ENCODE assay signal across 18 cellular contexts in the genomic region with DNA sequence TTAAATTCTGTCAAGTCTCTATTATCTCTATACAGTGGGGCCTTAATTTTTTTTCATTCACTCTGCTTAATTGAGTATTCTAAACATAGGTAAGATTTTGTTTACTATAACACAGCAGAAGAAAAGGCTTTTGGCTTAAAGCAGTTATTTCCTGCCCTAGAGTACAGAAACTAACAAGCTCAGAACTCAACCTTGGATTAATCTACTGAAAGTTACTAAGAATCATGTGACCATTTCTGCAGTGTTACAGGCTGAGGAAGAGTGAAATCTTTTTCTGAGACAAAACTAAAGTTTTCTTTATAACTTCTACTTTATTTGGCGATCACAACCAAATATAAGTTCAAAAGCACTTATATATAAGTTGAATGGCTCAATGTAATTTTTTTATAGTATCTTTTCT.
"Had no signal": no experiment of that assay in that cellular context is flagged by ENCODE, and none has a peak within 500 bp of the region (broad histone marks: within the 10 kb centered on the region; RNA-seq: fewer than 3 reads in every experiment).

No MANE protein-coding gene starts in this region.

- H3K4me1 ChIP-seq: colonic mucosa, transverse colon had no signal

- H3K27ac ChIP-seq: colonic mucosa, transverse colon, vagina, WERI-Rb-1 had no signal

- DNase-seq: activated CD4-positive, alpha-beta memory T cell treated with anti-CD3 and anti-CD28 coated beads for 36 hours; activated naive CD4-positive, alpha-beta T cell treated with anti-CD3 and anti-CD28 coated beads, Interleukin-2, amount 10 ng/mL, durations not matched to agents 7 days and 5 days; activated T-cell treated with anti-CD3 and anti-CD28 coated beads, Interleukin-2, amount 50 U/mL, for 24 hours; caudate nucleus; colonic mucosa; foreskin fibroblast; glutamatergic neuron; hypothalamus; kidney glomerular epithelial cell; occipital lobe; right cardiac atrium; small intestine; stimulated activated CD4-positive, alpha-beta T cell treated with anti-CD3 and anti-CD28 coated beads, Interleukin-4, amount 100 ng/mL, for 24 hours; stimulated activated naive CD4-positive, alpha-beta T cell treated with Interleukin-2 at 50 U/mL for 16 hours; transverse colon; WERI-Rb-1 had no signal

- ATAC-seq: esophagus mucosa had no signal

- H3K27me3 ChIP-seq: colonic mucosa, transverse colon, vagina had no signal

- H3K4me3 ChIP-seq: colonic mucosa, transverse colon, vagina had no signal

- H3K9me3 ChIP-seq: colonic mucosa, transverse colon, vagina had no signal

- H3K36me3 ChIP-seq: colonic mucosa, transverse colon, vagina, WERI-Rb-1 had no signal
